24 cellular contexts compared by ENCODE assay signal in the genomic region with DNA sequence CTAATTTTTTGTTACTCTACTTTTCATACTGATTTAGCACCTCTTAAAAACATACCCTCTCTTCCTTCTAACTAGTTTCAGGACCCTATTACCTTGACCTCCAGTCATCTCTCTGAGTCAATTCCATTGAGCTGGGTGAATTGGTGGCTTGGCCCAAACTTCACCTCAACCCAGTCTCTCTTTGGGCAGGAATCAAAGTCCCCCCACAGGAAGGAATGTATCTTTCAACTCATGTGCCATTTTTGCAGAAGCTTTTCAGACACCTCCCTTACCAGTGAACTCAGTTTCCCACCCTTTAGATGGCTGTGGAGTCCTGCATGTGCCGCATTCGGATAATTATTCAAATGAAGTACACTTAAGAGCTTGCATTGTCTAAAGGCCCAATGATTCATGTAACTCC.
"Had no signal": no experiment of that assay in that cellular context is flagged by ENCODE, and none has a peak within 500 bp of the region (broad histone marks: within the 10 kb centered on the region; RNA-seq: fewer than 3 reads in every experiment).

No MANE protein-coding gene starts in this region.

- DNase-seq: activated CD4-positive, alpha-beta T cell treated with anti-CD3 and anti-CD28 coated beads, Interleukin-2, amount 10 ng/mL, durations not matched to agents 7 days and 5 days; activated CD4-positive, CD25-positive, alpha-beta regulatory T cell treated with anti-CD3 and anti-CD28 coated beads, Interleukin-2, amount 50 U/mL, for 72 hours; activated CD8-positive, alpha-beta memory T cell treated with anti-CD3 and anti-CD28 coated beads, Interleukin-2, amount 10 ng/mL, durations not matched to agents 7 days and 5 days; activated CD8-positive, alpha-beta T cell treated with anti-CD3 and anti-CD28 coated beads for 36 hours; activated gamma-delta T cell; activated naive CD4-positive, alpha-beta T cell treated with anti-CD3 and anti-CD28 coated beads, Interleukin-2, amount 50 U/mL, for 16 hours; anterior cingulate cortex; body of pancreas; cortex of kidney; foreskin melanocyte; left ventricle myocardium inferior; mammary epithelial cell; midbrain; natural killer cell; retina; sigmoid colon; stimulated activated CD4-positive, alpha-beta T cell treated with anti-CD3 and anti-CD28 coated beads, Interleukin-2, amount 100 ng/mL, for 48 hours; stimulated activated naive CD4-positive, alpha-beta T cell; testis; trophoblast cell had no signal

- H3K9me3 ChIP-seq: body of pancreas, testis had no signal

- ATAC-seq: activated CD8-positive, alpha-beta memory T cell treated with anti-CD3 and anti-CD28 coated beads, Interleukin-2, amount 10 ng/mL, durations not matched to agents 7 days and 5 days; activated CD8-positive, alpha-beta T cell treated with anti-CD3 and anti-CD28 coated beads for 36 hours; body of pancreas; natural killer cell had no signal

- H3K27me3 ChIP-seq: body of pancreas, cardiac muscle cell, sigmoid colon, testis had no signal

- H3K4me1 ChIP-seq: body of pancreas, left ventricle myocardium inferior, sigmoid colon, testis had no signal

- H3K27ac Mint-ChIP-seq: activated CD4-positive, alpha-beta T cell treated with anti-CD3 and anti-CD28 coated beads, Interleukin-2, amount 10 ng/mL, durations not matched to agents 7 days and 5 days; activated CD8-positive, alpha-beta memory T cell treated with anti-CD3 and anti-CD28 coated beads, Interleukin-2, amount 10 ng/mL, durations not matched to agents 7 days and 5 days; activated CD8-positive, alpha-beta T cell treated with anti-CD3 and anti-CD28 coated beads for 36 hours; activated T-helper 1 cell treated with anti-CD3 and anti-CD28 coated beads, Interleukin-12 subunit alpha, Interleukin-12 subunit beta, Interleukin-2, Interleukin-4 antibody, amounts not matched to agents 30 ng/mL and 10 ng/mL and 1 ng/mL, durations not matched to agents 14 hours and 24 hours and 36 hours; natural killer cell; T-helper 2 cell treated with Interferon-gamma antibody and Interleukin-4, amounts not matched to agents 5 μg/mL and 100 μg/mL, for 36 hours had no signal

- H3K27ac ChIP-seq: body of pancreas, cardiac muscle cell, left ventricle myocardium inferior, sigmoid colon, testis, VCaP had no signal

- H3K27me3 Mint-ChIP-seq: activated CD4-positive, alpha-beta T cell treated with anti-CD3 and anti-CD28 coated beads, Interleukin-2, amount 10 ng/mL, durations not matched to agents 7 days and 5 days; activated CD8-positive, alpha-beta memory T cell treated with anti-CD3 and anti-CD28 coated beads, Interleukin-2, amount 10 ng/mL, durations not matched to agents 7 days and 5 days; activated CD8-positive, alpha-beta T cell treated with anti-CD3 and anti-CD28 coated beads for 36 hours had no signal

- H3K4me3 Mint-ChIP-seq: activated CD4-positive, alpha-beta T cell treated with anti-CD3 and anti-CD28 coated beads, Interleukin-2, amount 10 ng/mL, durations not matched to agents 7 days and 5 days; activated CD8-positive, alpha-beta memory T cell treated with anti-CD3 and anti-CD28 coated beads, Interleukin-2, amount 10 ng/mL, durations not matched to agents 7 days and 5 days; activated CD8-positive, alpha-beta T cell treated with anti-CD3 and anti-CD28 coated beads for 36 hours; activated T-helper 1 cell treated with anti-CD3 and anti-CD28 coated beads, Interleukin-12 subunit alpha, Interleukin-12 subunit beta, Interleukin-2, Interleukin-4 antibody, amounts not matched to agents 30 ng/mL and 10 ng/mL and 1 ng/mL, durations not matched to agents 14 hours and 24 hours and 36 hours; natural killer cell; T-helper 2 cell treated with Interferon-gamma antibody and Interleukin-4, amounts not matched to agents 5 μg/mL and 100 μg/mL, for 36 hours had no signal

- H3K4me1 Mint-ChIP-seq: activated CD4-positive, alpha-beta T cell treated with anti-CD3 and anti-CD28 coated beads, Interleukin-2, amount 10 ng/mL, durations not matched to agents 7 days and 5 days; activated CD8-positive, alpha-beta memory T cell treated with anti-CD3 and anti-CD28 coated beads, Interleukin-2, amount 10 ng/mL, durations not matched to agents 7 days and 5 days; natural killer cell had no signal

- H3K36me3 Mint-ChIP-seq: activated CD8-positive, alpha-beta memory T cell treated with anti-CD3 and anti-CD28 coated beads, Interleukin-2, amount 10 ng/mL, durations not matched to agents 7 days and 5 days had no signal
